ENCODE assay signal across 8 cellular contexts in the genomic region with DNA sequence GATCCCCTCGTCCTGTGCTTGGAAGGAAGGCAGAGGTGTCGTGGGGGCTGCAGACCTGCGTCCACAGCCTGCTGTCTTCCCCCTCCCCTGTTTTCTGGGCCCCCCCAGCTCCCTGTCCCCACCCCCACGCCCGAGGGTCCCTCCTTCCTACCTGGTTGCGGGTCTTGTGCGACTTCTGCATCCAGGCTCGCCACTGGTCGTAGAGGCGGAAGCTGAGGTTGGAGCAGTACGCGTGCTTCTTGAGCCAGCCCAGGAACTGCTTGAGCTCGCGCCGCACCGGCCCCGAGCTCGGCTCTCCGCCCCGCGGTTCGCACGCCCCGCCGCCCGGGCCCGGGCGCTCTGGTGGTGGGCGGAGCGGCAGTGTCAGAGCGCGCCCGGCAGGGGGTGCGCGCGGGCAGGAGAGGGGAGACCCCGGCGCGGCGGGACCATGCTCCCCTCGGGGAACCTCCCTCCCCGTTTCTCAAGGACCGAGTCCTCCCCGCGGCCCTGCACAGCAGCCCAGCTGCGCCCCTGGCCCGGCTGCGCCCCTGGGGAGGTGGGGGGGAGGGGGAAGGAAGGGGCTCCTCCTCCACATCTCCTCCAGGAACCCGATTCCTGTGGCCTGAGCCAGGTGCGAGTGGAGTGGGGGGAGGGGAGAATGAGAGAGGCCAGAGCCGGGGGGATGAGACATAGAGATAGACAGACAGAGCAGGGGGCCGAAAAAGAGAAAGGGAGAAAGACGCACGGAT. TPM values are rescaled to one million over a fixed set of nuclear protein-coding genes. Genes with fewer than 3 reads are reported as not detected.
DNase-seq lines count a peak whose midpoint lies in the region; ATAC-seq and TF ChIP-seq lines count a peak whose summit lies in the region.

No MANE protein-coding gene starts in this region.

- H3K27me3 Mint-ChIP-seq in activated T-helper 1 cell treated with anti-CD3 and anti-CD28 coated beads, Interleukin-12 subunit alpha, Interleukin-12 subunit beta, Interleukin-2, Interleukin-4 antibody, amounts not matched to agents 30 ng/mL and 10 ng/mL and 1 ng/mL, durations not matched to agents 14 hours and 24 hours and 36 hours (ENCODE audit: insufficient read depth) = peaks cover 13% of the 10 kb centered on the region
- peaks cover 7% of the 10 kb centered on the region for H3K27me3 Mint-ChIP-seq in nephron progenitor cell (ENCODE audit: low read depth, poor library complexity)
- no peaks in the 10 kb centered on the region for H3K27me3 Mint-ChIP-seq in stimulated activated naive CD8-positive, alpha-beta T cell treated with anti-CD3 and anti-CD28 coated beads, Interleukin-15, Interleukin-2, amounts not matched to agents 100 ng/mL and 50 ng/mL, for 24 hours

- H3K27ac Mint-ChIP-seq in activated T-helper 1 cell treated with anti-CD3 and anti-CD28 coated beads, Interleukin-12 subunit alpha, Interleukin-12 subunit beta, Interleukin-2, Interleukin-4 antibody, amounts not matched to agents 30 ng/mL and 10 ng/mL and 1 ng/mL, durations not matched to agents 14 hours and 24 hours and 36 hours = no peak overlapping the region
- no peak overlapping the region for H3K27ac Mint-ChIP-seq in nephron progenitor cell
- peak overlapping the region; percentile 75 for H3K27ac Mint-ChIP-seq in stimulated activated naive CD8-positive, alpha-beta T cell treated with anti-CD3 and anti-CD28 coated beads, Interleukin-15, Interleukin-2, amounts not matched to agents 100 ng/mL and 50 ng/mL, for 24 hours

- H3K4me3 Mint-ChIP-seq in activated T-helper 1 cell treated with anti-CD3 and anti-CD28 coated beads, Interleukin-12 subunit alpha, Interleukin-12 subunit beta, Interleukin-2, Interleukin-4 antibody, amounts not matched to agents 30 ng/mL and 10 ng/mL and 1 ng/mL, durations not matched to agents 14 hours and 24 hours and 36 hours = peak overlapping the region; percentile 66
- H3K4me3 Mint-ChIP-seq in nephron progenitor cell = peak overlapping the region; percentile 75
- peak overlapping the region; percentile 74 for H3K4me3 Mint-ChIP-seq in stimulated activated naive CD8-positive, alpha-beta T cell treated with anti-CD3 and anti-CD28 coated beads, Interleukin-15, Interleukin-2, amounts not matched to agents 100 ng/mL and 50 ng/mL, for 24 hours

- peaks cover 11% of the 10 kb centered on the region for H3K4me1 Mint-ChIP-seq in activated T-helper 1 cell treated with anti-CD3 and anti-CD28 coated beads, Interleukin-12 subunit alpha, Interleukin-12 subunit beta, Interleukin-2, Interleukin-4 antibody, amounts not matched to agents 30 ng/mL and 10 ng/mL and 1 ng/mL, durations not matched to agents 14 hours and 24 hours and 36 hours (ENCODE audit: low read depth)
- H3K4me1 Mint-ChIP-seq in nephron progenitor cell = peaks cover 60% of the 10 kb centered on the region
- H3K4me1 Mint-ChIP-seq in stimulated activated naive CD8-positive, alpha-beta T cell treated with anti-CD3 and anti-CD28 coated beads, Interleukin-15, Interleukin-2, amounts not matched to agents 100 ng/mL and 50 ng/mL, for 24 hours (ENCODE audit: low read depth) = peaks cover 32% of the 10 kb centered on the region

- peak; percentile 76 for DNase-seq in GM12865 (ENCODE audit: low read depth)
- peak; percentile 70 for DNase-seq in HT-29 (ENCODE audit: low spot score)
- DNase-seq in Peyer's patch = peak; percentile 77 to 87 (median 80)
- peak; percentile 62 for DNase-seq in activated T-helper 1 cell treated with anti-CD3 and anti-CD28 coated beads, Interleukin-12 subunit alpha, Interleukin-12 subunit beta, Interleukin-2, Interleukin-4 antibody, amounts not matched to agents 30 ng/mL and 10 ng/mL and 1 ng/mL, durations not matched to agents 14 hours and 24 hours and 36 hours (ENCODE audit: low spot score)
- DNase-seq in fibroblast of pulmonary artery (ENCODE audit: low read depth) = peak; percentile 81
- DNase-seq in nephron progenitor cell = peak; percentile 90

- H3K27me3 ChIP-seq in Peyer's patch = peaks cover 0 to 7% of the 10 kb centered on the region in 2 donors

- no peak for ATAC-seq in HG02571 (IDR thresholded peaks at IDR 0.05; ENCODE audit: unreplicated experiment)

- intact Hi-C loops in activated T-helper 1 cell treated with anti-CD3 and anti-CD28 coated beads, Interleukin-12 subunit alpha, Interleukin-12 subunit beta, Interleukin-2, Interleukin-4 antibody, amounts not matched to agents 30 ng/mL and 10 ng/mL and 1 ng/mL, durations not matched to agents 14 hours and 24 hours and 36 hours (cut with micrococcal nuclease) = loop anchor here (5.0 kb wide), 1 partner anchor 253 kb away; no protein-coding TSS in a partner anchor

- no peaks in the 10 kb centered on the region for H3K9me3 Mint-ChIP-seq in activated T-helper 1 cell treated with anti-CD3 and anti-CD28 coated beads, Interleukin-12 subunit alpha, Interleukin-12 subunit beta, Interleukin-2, Interleukin-4 antibody, amounts not matched to agents 30 ng/mL and 10 ng/mL and 1 ng/mL, durations not matched to agents 14 hours and 24 hours and 36 hours
- no peaks in the 10 kb centered on the region for H3K9me3 Mint-ChIP-seq in nephron progenitor cell
- H3K9me3 Mint-ChIP-seq in stimulated activated naive CD8-positive, alpha-beta T cell treated with anti-CD3 and anti-CD28 coated beads, Interleukin-15, Interleukin-2, amounts not matched to agents 100 ng/mL and 50 ng/mL, for 24 hours = no peaks in the 10 kb centered on the region

- TF ChIP-seq POLR2A in Peyer's patch (IDR thresholded peaks at IDR 0.05) = no peak

- no peaks in the 10 kb centered on the region for H3K9me3 ChIP-seq in Peyer's patch

- H3K4me1 ChIP-seq in Peyer's patch = peaks cover 0 to 29% (median 12%) of the 10 kb centered on the region in 4 donors

- peak overlapping the region; percentile 35 for H3K4me3 ChIP-seq in GM12865 (ENCODE audit: low read depth, low read length)
- H3K4me3 ChIP-seq in Peyer's patch = peak overlapping the region; percentile 22 to 50 (median 48)
- H3K4me3 ChIP-seq in fibroblast of pulmonary artery (replicated peaks; ENCODE audit: low read depth, low read length) = peak overlapping the region; percentile 39

- peaks cover 16% of the 10 kb centered on the region for H3K36me3 Mint-ChIP-seq in activated T-helper 1 cell treated with anti-CD3 and anti-CD28 coated beads, Interleukin-12 subunit alpha, Interleukin-12 subunit beta, Interleukin-2, Interleukin-4 antibody, amounts not matched to agents 30 ng/mL and 10 ng/mL and 1 ng/mL, durations not matched to agents 14 hours and 24 hours and 36 hours (ENCODE audit: low read depth)
- H3K36me3 Mint-ChIP-seq in nephron progenitor cell (ENCODE audit: low read depth) = no peaks in the 10 kb centered on the region
- peaks cover 21% of the 10 kb centered on the region for H3K36me3 Mint-ChIP-seq in stimulated activated naive CD8-positive, alpha-beta T cell treated with anti-CD3 and anti-CD28 coated beads, Interleukin-15, Interleukin-2, amounts not matched to agents 100 ng/mL and 50 ng/mL, for 24 hours (ENCODE audit: low read depth)

- peaks cover 0 to 11% (median 0%) of the 10 kb centered on the region in 3 donors for H3K36me3 ChIP-seq in Peyer's patch

- H3K27ac ChIP-seq in Peyer's patch = peak overlapping the region in 2 of 4 donors; percentile 38 to 55

- TF ChIP-seq CTCF in GM12865 (IDR thresholded peaks at IDR 0.05; ENCODE audit: insufficient read depth, low read depth, low read length, missing control alignments) (peak; percentile 80), Peyer's patch (IDR thresholded peaks at IDR 0.05) (peak; percentile 80 to 93 (median 87)), fibroblast of pulmonary artery (IDR thresholded peaks at IDR 0.05; ENCODE audit: low read length, missing control alignments) (peak; percentile 37), nephron progenitor cell (IDR thresholded peaks at IDR 0.05) (peak; percentile 60)

RNA-seq across cellular contexts. Expression of a gene that starts 5.7 kb away (rescaled TPM):
- 125 and 132 TPM in 2 replicates for total RNA-seq in HT-29 (2014; rRNA removed; shearing (Covaris generic))
- 10 to 100 TPM; 68.1 to 76.3 (median 72.2) TPM for total RNA-seq in Peyer's patch
- 134 and 135 TPM in 2 replicates for total RNA-seq in activated T-helper 1 cell treated with anti-CD3 and anti-CD28 coated beads, Interleukin-12 subunit alpha, Interleukin-12 subunit beta, Interleukin-2, Interleukin-4 antibody, amounts not matched to agents 30 ng/mL and 10 ng/mL and 1 ng/mL, durations not matched to agents 14 hours and 24 hours and 36 hours

RNA-seq across cellular contexts. Expression of a gene that starts 12.3 kb away (rescaled TPM):
- 0.16 TPM in 1 of 2 replicates, not detected in the other for total RNA-seq in HT-29 (2014; rRNA removed; shearing (Covaris generic))
- 10 to 100 TPM in 3 of 4 donors, 1 to 10 TPM in 1; 4.0 to 28.9 (median 23.3) TPM for total RNA-seq in Peyer's patch
- not detected in 2 replicates for total RNA-seq in activated T-helper 1 cell treated with anti-CD3 and anti-CD28 coated beads, Interleukin-12 subunit alpha, Interleukin-12 subunit beta, Interleukin-2, Interleukin-4 antibody, amounts not matched to agents 30 ng/mL and 10 ng/mL and 1 ng/mL, durations not matched to agents 14 hours and 24 hours and 36 hours

RNA-seq across cellular contexts. Expression of a gene that starts 18.4 kb away (rescaled TPM):
- 0.10 TPM in 1 of 2 replicates, not detected in the other for total RNA-seq in HT-29 (2014; rRNA removed; shearing (Covaris generic))
- total RNA-seq in Peyer's patch = 1 to 10 TPM in 2 of 4 donors, under 1 TPM in 1, not detected in 1; 0.70 to 2.0 (median 1.7) TPM
- total RNA-seq in activated T-helper 1 cell treated with anti-CD3 and anti-CD28 coated beads, Interleukin-12 subunit alpha, Interleukin-12 subunit beta, Interleukin-2, Interleukin-4 antibody, amounts not matched to agents 30 ng/mL and 10 ng/mL and 1 ng/mL, durations not matched to agents 14 hours and 24 hours and 36 hours = 0.10 and 0.17 TPM in 2 replicates

RNA-seq across cellular contexts. Expression of a gene that starts 22.6 kb away (rescaled TPM):
- total RNA-seq in HT-29 (2014; rRNA removed; shearing (Covaris generic)) = 660 TPM in 2 replicates
- 100 to 1,000 TPM; 222 to 609 (median 308) TPM for total RNA-seq in Peyer's patch
- 1,472 and 1,500 TPM in 2 replicates for total RNA-seq in activated T-helper 1 cell treated with anti-CD3 and anti-CD28 coated beads, Interleukin-12 subunit alpha, Interleukin-12 subunit beta, Interleukin-2, Interleukin-4 antibody, amounts not matched to agents 30 ng/mL and 10 ng/mL and 1 ng/mL, durations not matched to agents 14 hours and 24 hours and 36 hours

RNA-seq across cellular contexts. Expression of a gene that starts 36.6 kb away (rescaled TPM):
- total RNA-seq in HT-29 (2014; rRNA removed; shearing (Covaris generic)) = 109 and 126 TPM in 2 replicates
- total RNA-seq in Peyer's patch = 100 to 1,000 TPM in 3 of 4 donors, 10 to 100 TPM in 1; 82.0 to 226 (median 142) TPM
- 128 and 133 TPM in 2 replicates for total RNA-seq in activated T-helper 1 cell treated with anti-CD3 and anti-CD28 coated beads, Interleukin-12 subunit alpha, Interleukin-12 subunit beta, Interleukin-2, Interleukin-4 antibody, amounts not matched to agents 30 ng/mL and 10 ng/mL and 1 ng/mL, durations not matched to agents 14 hours and 24 hours and 36 hours

Comparison
In these comparisons a context has a peak if more than half of its experiments do, and no peak if none do; other contexts are left out.
1. CTCF ChIP-seq: peak in every context shown above with its lines; median percentile 87 in Peyer's patch; 80 in GM12865; 60 in nephron progenitor cell; 37 in fibroblast of pulmonary artery.